19 cellular contexts compared by ENCODE assay signal in genomic region chr1:114719424-114719787, GRCh38. TPM values are rescaled to one million over a fixed set of nuclear protein-coding genes. Genes with fewer than 3 reads are reported as not detected.
A peak's percentile ranks its signal among the peaks of the same experiment; 100 is the strongest.
DNase-seq lines count a peak whose midpoint lies in the region; ATAC-seq, FAIRE-seq and TF ChIP-seq lines count a peak whose summit lies in the region.
"Had no signal": no experiment of that assay in that cellular context is flagged by ENCODE, and none has a peak within 500 bp of the region (broad histone marks: within the 10 kb centered on the region; RNA-seq: fewer than 3 reads in every experiment).

No MANE protein-coding gene starts in this region.

- H3K79me2 ChIP-seq in keratinocyte (ENCODE audit: control insufficient read depth, insufficient read depth, low read length), result peaks cover 21% of the 10 kb centered on the region

- H3K4me2 ChIP-seq in keratinocyte (ENCODE audit: control insufficient read depth, extremely low read depth, insufficient read depth, low read depth, low read length), result no peak overlapping the region
- H3K4me2 ChIP-seq: BLaER1 treated with 17β-estradiol and CSF1 and Interleukin-3, amounts not matched to agents 10 nM and 100 nM had no signal

- H3K27me3 Mint-ChIP-seq in activated naive CD8-positive, alpha-beta T cell treated with anti-CD3 and anti-CD28 coated beads for 36 hours, result no peaks in the 10 kb centered on the region
- H3K27me3 Mint-ChIP-seq: activated naive CD8-positive, alpha-beta T cell treated with anti-CD3 and anti-CD28 coated beads, Interleukin-2, amount 10 ng/mL, durations not matched to agents 7 days and 5 days had no signal

- no peak overlapping the region for H2AFZ ChIP-seq in keratinocyte (ENCODE audit: control insufficient read depth, low read length)

- H3K9me1 ChIP-seq in keratinocyte (ENCODE audit: control insufficient read depth, extremely low read depth, insufficient read depth, low read length), result no peaks in the 10 kb centered on the region

- H3K36me3 Mint-ChIP-seq in activated naive CD8-positive, alpha-beta T cell treated with anti-CD3 and anti-CD28 coated beads for 36 hours, result peaks cover 47% of the 10 kb centered on the region

- TF ChIP-seq EP300 in stomach (IDR thresholded peaks at IDR 0.05), result no peak

- no peak for ATAC-seq in left lobe of liver

- no peak for FAIRE-seq in keratinocyte (lab: Jason Lieb, UNC)
- FAIRE-seq: GM18507 had no signal

- TF ChIP-seq CTCF in AG10803 (conservative IDR thresholded peaks at IDR 0.05; ENCODE audit: low read length) (no peak), keratinocyte (optimal IDR thresholded peaks at IDR 0.05 in 1 of 3, IDR thresholded peaks at IDR 0.05 in 1 of 3, conservative IDR thresholded peaks at IDR 0.05 in 1 of 3; ENCODE audit: extremely low read depth in 1 of 3, insufficient read depth in 2 of 3, low read length in 3 of 3) (no peak), stomach (IDR thresholded peaks at IDR 0.05) (no peak)

- H3K9me3 Mint-ChIP-seq in activated naive CD8-positive, alpha-beta T cell treated with anti-CD3 and anti-CD28 coated beads for 36 hours, result no peaks in the 10 kb centered on the region
- H3K9me3 Mint-ChIP-seq: activated naive CD8-positive, alpha-beta T cell treated with anti-CD3 and anti-CD28 coated beads, Interleukin-2, amount 10 ng/mL, durations not matched to agents 7 days and 5 days had no signal

- H3K9me3 ChIP-seq in keratinocyte (ENCODE audit: control insufficient read depth, low read depth, low read length) (no peaks in the 10 kb centered on the region), stomach (no peaks in the 10 kb centered on the region)
- H3K9me3 ChIP-seq: BLaER1 treated with 17β-estradiol and CSF1 and Interleukin-3, amounts not matched to agents 10 nM and 100 nM had no signal

- H3K9ac ChIP-seq in keratinocyte (ENCODE audit: control insufficient read depth, extremely low read depth, insufficient read depth, low read length), result no peak overlapping the region
- H3K9ac ChIP-seq: BLaER1 treated with 17β-estradiol and CSF1 and Interleukin-3, amounts not matched to agents 10 nM and 100 nM had no signal

- H3K4me1 ChIP-seq in keratinocyte (ENCODE audit: control insufficient read depth, extremely low read depth, insufficient read depth, low read length) (peaks cover 12% of the 10 kb centered on the region), stomach (peaks cover 8 to 36% (median 21%) of the 10 kb centered on the region in 4 donors)

- WGBS in stomach, 5 donors, result 69 to 92% (median 80%) methylated on average over 3 of the region's 3 CpGs

- no peak overlapping the region for H3K4me3 ChIP-seq in AG10803 (ENCODE audit: low read length)
- H3K4me3 ChIP-seq in keratinocyte (ENCODE audit: control insufficient read depth in 2 of 3, extremely low read depth in 1 of 3, insufficient read depth in 2 of 3, low read depth in 1 of 3, low read length in 3 of 3), result no peak overlapping the region
- H3K4me3 ChIP-seq in stomach, result no peak overlapping the region
- H3K4me3 ChIP-seq: BLaER1 treated with 17β-estradiol and CSF1 and Interleukin-3, amounts not matched to agents 10 nM and 100 nM had no signal

- dilution Hi-C loops in keratinocyte (cut with MboI; ENCODE audit: extremely low pct_ligation_motif_present, low sequenced_read_pairs), result no loop called here

- H3K4me1 Mint-ChIP-seq in activated naive CD8-positive, alpha-beta T cell treated with anti-CD3 and anti-CD28 coated beads for 36 hours, result peaks cover 29% of the 10 kb centered on the region

- intact Hi-C loops in stomach (cut with DNase I; ENCODE audit: low total_unique reads), result no loop called here

- in situ Hi-C loops in G401 (cut with HindIII; ENCODE audit: low sequenced_read_pairs), result no loop called here

- TF ChIP-seq POLR2A in stomach (IDR thresholded peaks at IDR 0.05), result no peak

- H3K27me3 ChIP-seq in keratinocyte (ENCODE audit: control insufficient read depth, extremely low read depth, insufficient read depth, low read length) (no peaks in the 10 kb centered on the region), stomach (no peaks in the 10 kb centered on the region)
- H3K27me3 ChIP-seq: BLaER1 treated with 17β-estradiol and CSF1 and Interleukin-3, amounts not matched to agents 10 nM and 100 nM had no signal

- DNase-seq in AG10803 (ENCODE audit: low read depth), result peak; percentile 6
- DNase-seq in GM03348 (ENCODE audit: low spot score), result peak; percentile 11
- DNase-seq in activated naive CD8-positive, alpha-beta T cell treated with anti-CD3 and anti-CD28 coated beads for 36 hours, result no peak
- DNase-seq in keratinocyte (ENCODE audit: low read depth, low spot score), result no peak
- DNase-seq in G401 (ENCODE audit: low spot score), result no peak
- no peak for DNase-seq in stomach
- DNase-seq in NCI-H226, result no peak
- no peak for DNase-seq in left lobe of liver (ENCODE audit: low spot score)
- DNase-seq: activated naive CD8-positive, alpha-beta T cell treated with anti-CD3 and anti-CD28 coated beads, Interleukin-2, amount 10 ng/mL, durations not matched to agents 7 days and 5 days; foreskin melanocyte; GDM1; H7; NCI-H1694 treated with DMSO at 0.1 percent for 48 hours; NCI-H524; T-helper 9 cell had no signal

- peaks cover 14 to 25% of the 10 kb centered on the region in 2 experiments for H3K36me3 ChIP-seq in keratinocyte (ENCODE audit: control insufficient read depth in 2 of 2, extremely low read depth in 1 of 2, insufficient read depth in 2 of 2, low read length in 2 of 2)
- H3K36me3 ChIP-seq in stomach, result peaks cover 62 to 76% (median 71%) of the 10 kb centered on the region in 4 donors

- H3K27ac ChIP-seq in keratinocyte (ENCODE audit: control insufficient read depth, insufficient read depth, low read length) (peak overlapping the region; percentile 69), stomach (no peak overlapping the region)
- H3K27ac ChIP-seq: BLaER1 treated with 17β-estradiol and CSF1 and Interleukin-3, amounts not matched to agents 10 nM and 100 nM had no signal

- no peaks in the 10 kb centered on the region for H4K20me1 ChIP-seq in keratinocyte (ENCODE audit: control insufficient read depth, extremely low read depth, insufficient read depth, low read length)

- H3K4me3 Mint-ChIP-seq in activated naive CD8-positive, alpha-beta T cell treated with anti-CD3 and anti-CD28 coated beads for 36 hours, result no peak overlapping the region
- H3K4me3 Mint-ChIP-seq: activated naive CD8-positive, alpha-beta T cell treated with anti-CD3 and anti-CD28 coated beads, Interleukin-2, amount 10 ng/mL, durations not matched to agents 7 days and 5 days had no signal

- peak overlapping the region; percentile 64 for H3K27ac Mint-ChIP-seq in activated naive CD8-positive, alpha-beta T cell treated with anti-CD3 and anti-CD28 coated beads for 36 hours
- H3K27ac Mint-ChIP-seq: activated naive CD8-positive, alpha-beta T cell treated with anti-CD3 and anti-CD28 coated beads, Interleukin-2, amount 10 ng/mL, durations not matched to agents 7 days and 5 days had no signal

RNA-seq across cellular contexts. Expression of gene NRAS, which starts 2.8 kb away (rescaled TPM):
- 10 to 100 TPM; 67.7 to 69.4 TPM for total RNA-seq in activated naive CD8-positive, alpha-beta T cell treated with anti-CD3 and anti-CD28 coated beads for 36 hours
- 24.5 to 49.5 TPM (median 42.1 TPM) in 3 replicates for polyA plus RNA-seq in keratinocyte
- 8.8 TPM for polyA plus RNA-seq in keratinocyte (2011; ENCODE audit: low read depth)
- 21.8 and 43.9 TPM in 2 replicates for polyA plus RNA-seq in keratinocyte (2011; cell fraction: cytosol; rRNA removed)
- polyA plus RNA-seq in keratinocyte (2011; cell fraction: nucleus; rRNA removed), result 14.3 and 18.5 TPM in 2 replicates
- 14.6 and 36.7 TPM in 2 replicates for polyA plus RNA-seq in keratinocyte (2012; ENCODE audit: low replicate concordance)
- polyA minus RNA-seq in keratinocyte, result 17.6 to 68.7 TPM (median 32.0 TPM) in 3 replicates
- polyA minus RNA-seq in keratinocyte (2011; cell fraction: cytosol; rRNA and poly(A)+ RNA removed), result 29.4 TPM
- 11.4 and 22.3 TPM in 2 replicates for polyA minus RNA-seq in keratinocyte (2011; cell fraction: nucleus; rRNA and poly(A)+ RNA removed)
- total RNA-seq in G401 (2014; rRNA removed; shearing (Covaris generic)), result 61.4 and 91.2 TPM in 2 replicates
- total RNA-seq in stomach, result 10 to 100 TPM; 14.7 to 62.1 (median 29.0) TPM
- 10 to 100 TPM in 2 of 3 donors, 1 to 10 TPM in 1; 9.2 to 23.5 (median 18.9) TPM for polyA plus RNA-seq in stomach
- 8.3 TPM for total RNA-seq in left lobe of liver

RNA-seq across cellular contexts. Expression of gene AMPD1, which starts 24.1 kb away (rescaled TPM):
- not detected for total RNA-seq in activated naive CD8-positive, alpha-beta T cell treated with anti-CD3 and anti-CD28 coated beads for 36 hours
- polyA plus RNA-seq in keratinocyte, result not detected in 3 replicates
- polyA plus RNA-seq in keratinocyte (2011; ENCODE audit: low read depth), result not detected
- not detected in 2 replicates for polyA plus RNA-seq in keratinocyte (2011; cell fraction: cytosol; rRNA removed)
- not detected in 2 replicates for polyA plus RNA-seq in keratinocyte (2011; cell fraction: nucleus; rRNA removed)
- not detected in 2 replicates for polyA plus RNA-seq in keratinocyte (2012; ENCODE audit: low replicate concordance)
- not detected in 3 replicates for polyA minus RNA-seq in keratinocyte
- polyA minus RNA-seq in keratinocyte (2011; cell fraction: cytosol; rRNA and poly(A)+ RNA removed), result not detected
- 0.78 TPM in 1 of 2 replicates, not detected in the other for polyA minus RNA-seq in keratinocyte (2011; cell fraction: nucleus; rRNA and poly(A)+ RNA removed)
- total RNA-seq in G401 (2014; rRNA removed; shearing (Covaris generic)), result not detected in 2 replicates
- total RNA-seq in stomach, result not detected
- polyA plus RNA-seq in stomach, result under 1 TPM in 1 of 3 donors, not detected in 2; 0.62 TPM
- total RNA-seq in left lobe of liver, result not detected
- total RNA-seq: activated naive CD8-positive, alpha-beta T cell treated with anti-CD3 and anti-CD28 coated beads, Interleukin-2, amount 10 ng/mL, durations not matched to agents 7 days and 5 days; dermis microvascular lymphatic vessel endothelial cell; mucosa of gallbladder had no signal

RNA-seq across cellular contexts. Expression of gene CSDE1, which starts 38.4 kb away (rescaled TPM):
- total RNA-seq in activated naive CD8-positive, alpha-beta T cell treated with anti-CD3 and anti-CD28 coated beads for 36 hours, result 100 to 1,000 TPM; 519 to 530 TPM
- 190 to 268 TPM (median 249 TPM) in 3 replicates for polyA plus RNA-seq in keratinocyte
- 315 TPM for polyA plus RNA-seq in keratinocyte (2011; ENCODE audit: low read depth)
- 212 and 299 TPM in 2 replicates for polyA plus RNA-seq in keratinocyte (2011; cell fraction: cytosol; rRNA removed)
- 156 and 198 TPM in 2 replicates for polyA plus RNA-seq in keratinocyte (2011; cell fraction: nucleus; rRNA removed)
- polyA plus RNA-seq in keratinocyte (2012; ENCODE audit: low replicate concordance), result 260 and 325 TPM in 2 replicates
- 123 to 484 TPM (median 383 TPM) in 3 replicates for polyA minus RNA-seq in keratinocyte
- polyA minus RNA-seq in keratinocyte (2011; cell fraction: cytosol; rRNA and poly(A)+ RNA removed), result 439 TPM
- polyA minus RNA-seq in keratinocyte (2011; cell fraction: nucleus; rRNA and poly(A)+ RNA removed), result 105 and 185 TPM in 2 replicates
- total RNA-seq in G401 (2014; rRNA removed; shearing (Covaris generic)), result 170 and 190 TPM in 2 replicates
- 100 to 1,000 TPM; 366 to 679 (median 527) TPM for total RNA-seq in stomach
- polyA plus RNA-seq in stomach, result 100 to 1,000 TPM; 129 to 238 (median 176) TPM
- total RNA-seq in left lobe of liver, result 218 TPM

RNA-seq across cellular contexts. Expression of gene DENND2C, which starts 49.6 kb away (rescaled TPM):
- under 1 TPM; 0.50 to 0.91 TPM for total RNA-seq in activated naive CD8-positive, alpha-beta T cell treated with anti-CD3 and anti-CD28 coated beads for 36 hours
- polyA plus RNA-seq in keratinocyte (5.9 to 11.3 TPM (median 9.5 TPM) in 3 replicates), stomach (1 to 10 TPM in 2 of 3 donors, under 1 TPM in 1; 0.93 to 7.3 (median 1.2) TPM)
- polyA plus RNA-seq in keratinocyte (2011; ENCODE audit: low read depth), result 15.9 TPM
- polyA plus RNA-seq in keratinocyte (2011; cell fraction: cytosol; rRNA removed), result 3.5 and 6.6 TPM in 2 replicates
- polyA plus RNA-seq in keratinocyte (2011; cell fraction: nucleus; rRNA removed), result 12.4 and 15.9 TPM in 2 replicates
- 5.9 and 43.0 TPM in 2 replicates for polyA plus RNA-seq in keratinocyte (2012; ENCODE audit: low replicate concordance)
- polyA minus RNA-seq in keratinocyte, result 6.0 to 19.8 TPM (median 18.2 TPM) in 3 replicates
- polyA minus RNA-seq in keratinocyte (2011; cell fraction: cytosol; rRNA and poly(A)+ RNA removed), result 6.7 TPM
- 10.0 and 22.1 TPM in 2 replicates for polyA minus RNA-seq in keratinocyte (2011; cell fraction: nucleus; rRNA and poly(A)+ RNA removed)
- total RNA-seq in G401 (2014; rRNA removed; shearing (Covaris generic)), result 0.49 and 5.0 TPM in 2 replicates
- total RNA-seq in stomach (1 to 10 TPM in 4 of 5 donors, under 1 TPM in 1; 0.89 to 5.3 (median 3.6) TPM), left lobe of liver (4.7 TPM)

Comparison
In these comparisons a context has a peak if more than half of its experiments do, and no peak if none do; other contexts are left out.
1. DNase-seq: peak in AG10803 (single experiment) and GM03348 (single experiment); none in activated naive CD8-positive, alpha-beta T cell treated with anti-CD3 and anti-CD28 coated beads for 36 hours (single experiment), keratinocyte (single experiment), G401 (single experiment), stomach (single experiment), NCI-H226 (single experiment) and left lobe of liver (single experiment).